Comparison of ENCODE assay signal across 1 cellular context in the genomic region with DNA sequence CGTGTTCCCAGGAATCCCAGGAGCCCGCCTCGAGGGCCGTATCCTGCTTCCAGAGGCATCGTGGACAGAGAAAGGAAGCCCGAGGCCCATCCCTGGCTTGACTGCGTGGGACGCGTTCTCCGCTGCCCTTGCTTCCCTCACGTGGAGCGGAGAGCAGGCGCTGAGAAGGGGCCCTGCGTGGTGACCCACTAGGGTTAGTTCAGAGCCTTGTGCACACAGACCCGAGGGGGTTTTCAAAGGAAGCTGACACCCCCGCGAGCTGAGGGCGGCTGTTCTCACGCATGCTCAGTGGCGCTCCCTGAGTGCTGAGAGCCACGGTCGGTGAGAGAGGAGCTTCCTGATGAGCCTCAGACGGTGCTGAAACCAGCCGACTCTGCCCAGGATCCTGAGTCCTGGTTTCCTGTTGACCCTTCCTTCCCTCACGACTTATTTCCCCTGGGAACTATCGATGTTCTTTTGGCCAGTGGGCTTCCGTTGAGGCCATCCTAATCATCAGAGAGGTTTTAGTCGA.
TF ChIP-seq lines count a peak whose summit lies in the region.

No MANE protein-coding gene starts in this region.

TF ChIP-seq in H1, 55 proteins besides CTCF, POLR2A, EP300 and RAD21 (continued from another document):
- TF ChIP-seq, protein P1, sequence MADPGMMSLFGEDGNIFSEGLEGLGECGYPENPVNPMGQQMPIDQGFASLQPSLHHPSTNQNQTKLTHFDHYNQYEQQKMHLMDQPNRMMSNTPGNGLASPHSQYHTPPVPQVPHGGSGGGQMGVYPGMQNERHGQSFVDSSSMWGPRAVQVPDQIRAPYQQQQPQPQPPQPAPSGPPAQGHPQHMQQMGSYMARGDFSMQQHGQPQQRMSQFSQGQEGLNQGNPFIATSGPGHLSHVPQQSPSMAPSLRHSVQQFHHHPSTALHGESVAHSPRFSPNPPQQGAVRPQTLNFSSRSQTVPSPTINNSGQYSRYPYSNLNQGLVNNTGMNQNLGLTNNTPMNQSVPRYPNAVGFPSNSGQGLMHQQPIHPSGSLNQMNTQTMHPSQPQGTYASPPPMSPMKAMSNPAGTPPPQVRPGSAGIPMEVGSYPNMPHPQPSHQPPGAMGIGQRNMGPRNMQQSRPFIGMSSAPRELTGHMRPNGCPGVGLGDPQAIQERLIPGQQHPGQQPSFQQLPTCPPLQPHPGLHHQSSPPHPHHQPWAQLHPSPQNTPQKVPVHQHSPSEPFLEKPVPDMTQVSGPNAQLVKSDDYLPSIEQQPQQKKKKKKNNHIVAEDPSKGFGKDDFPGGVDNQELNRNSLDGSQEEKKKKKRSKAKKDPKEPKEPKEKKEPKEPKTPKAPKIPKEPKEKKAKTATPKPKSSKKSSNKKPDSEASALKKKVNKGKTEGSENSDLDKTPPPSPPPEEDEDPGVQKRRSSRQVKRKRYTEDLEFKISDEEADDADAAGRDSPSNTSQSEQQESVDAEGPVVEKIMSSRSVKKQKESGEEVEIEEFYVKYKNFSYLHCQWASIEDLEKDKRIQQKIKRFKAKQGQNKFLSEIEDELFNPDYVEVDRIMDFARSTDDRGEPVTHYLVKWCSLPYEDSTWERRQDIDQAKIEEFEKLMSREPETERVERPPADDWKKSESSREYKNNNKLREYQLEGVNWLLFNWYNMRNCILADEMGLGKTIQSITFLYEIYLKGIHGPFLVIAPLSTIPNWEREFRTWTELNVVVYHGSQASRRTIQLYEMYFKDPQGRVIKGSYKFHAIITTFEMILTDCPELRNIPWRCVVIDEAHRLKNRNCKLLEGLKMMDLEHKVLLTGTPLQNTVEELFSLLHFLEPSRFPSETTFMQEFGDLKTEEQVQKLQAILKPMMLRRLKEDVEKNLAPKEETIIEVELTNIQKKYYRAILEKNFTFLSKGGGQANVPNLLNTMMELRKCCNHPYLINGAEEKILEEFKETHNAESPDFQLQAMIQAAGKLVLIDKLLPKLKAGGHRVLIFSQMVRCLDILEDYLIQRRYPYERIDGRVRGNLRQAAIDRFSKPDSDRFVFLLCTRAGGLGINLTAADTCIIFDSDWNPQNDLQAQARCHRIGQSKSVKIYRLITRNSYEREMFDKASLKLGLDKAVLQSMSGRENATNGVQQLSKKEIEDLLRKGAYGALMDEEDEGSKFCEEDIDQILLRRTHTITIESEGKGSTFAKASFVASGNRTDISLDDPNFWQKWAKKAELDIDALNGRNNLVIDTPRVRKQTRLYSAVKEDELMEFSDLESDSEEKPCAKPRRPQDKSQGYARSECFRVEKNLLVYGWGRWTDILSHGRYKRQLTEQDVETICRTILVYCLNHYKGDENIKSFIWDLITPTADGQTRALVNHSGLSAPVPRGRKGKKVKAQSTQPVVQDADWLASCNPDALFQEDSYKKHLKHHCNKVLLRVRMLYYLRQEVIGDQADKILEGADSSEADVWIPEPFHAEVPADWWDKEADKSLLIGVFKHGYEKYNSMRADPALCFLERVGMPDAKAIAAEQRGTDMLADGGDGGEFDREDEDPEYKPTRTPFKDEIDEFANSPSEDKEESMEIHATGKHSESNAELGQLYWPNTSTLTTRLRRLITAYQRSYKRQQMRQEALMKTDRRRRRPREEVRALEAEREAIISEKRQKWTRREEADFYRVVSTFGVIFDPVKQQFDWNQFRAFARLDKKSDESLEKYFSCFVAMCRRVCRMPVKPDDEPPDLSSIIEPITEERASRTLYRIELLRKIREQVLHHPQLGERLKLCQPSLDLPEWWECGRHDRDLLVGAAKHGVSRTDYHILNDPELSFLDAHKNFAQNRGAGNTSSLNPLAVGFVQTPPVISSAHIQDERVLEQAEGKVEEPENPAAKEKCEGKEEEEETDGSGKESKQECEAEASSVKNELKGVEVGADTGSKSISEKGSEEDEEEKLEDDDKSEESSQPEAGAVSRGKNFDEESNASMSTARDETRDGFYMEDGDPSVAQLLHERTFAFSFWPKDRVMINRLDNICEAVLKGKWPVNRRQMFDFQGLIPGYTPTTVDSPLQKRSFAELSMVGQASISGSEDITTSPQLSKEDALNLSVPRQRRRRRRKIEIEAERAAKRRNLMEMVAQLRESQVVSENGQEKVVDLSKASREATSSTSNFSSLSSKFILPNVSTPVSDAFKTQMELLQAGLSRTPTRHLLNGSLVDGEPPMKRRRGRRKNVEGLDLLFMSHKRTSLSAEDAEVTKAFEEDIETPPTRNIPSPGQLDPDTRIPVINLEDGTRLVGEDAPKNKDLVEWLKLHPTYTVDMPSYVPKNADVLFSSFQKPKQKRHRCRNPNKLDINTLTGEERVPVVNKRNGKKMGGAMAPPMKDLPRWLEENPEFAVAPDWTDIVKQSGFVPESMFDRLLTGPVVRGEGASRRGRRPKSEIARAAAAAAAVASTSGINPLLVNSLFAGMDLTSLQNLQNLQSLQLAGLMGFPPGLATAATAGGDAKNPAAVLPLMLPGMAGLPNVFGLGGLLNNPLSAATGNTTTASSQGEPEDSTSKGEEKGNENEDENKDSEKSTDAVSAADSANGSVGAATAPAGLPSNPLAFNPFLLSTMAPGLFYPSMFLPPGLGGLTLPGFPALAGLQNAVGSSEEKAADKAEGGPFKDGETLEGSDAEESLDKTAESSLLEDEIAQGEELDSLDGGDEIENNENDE (IDR thresholded peaks at IDR 0.05; ENCODE audit: insufficient replicate concordance, low read length) = no peak
- no peak for TF ChIP-seq RFX5 (IDR thresholded peaks at IDR 0.05; ENCODE audit: borderline replicate concordance, low read depth, low read length)
- TF ChIP-seq SP4 (IDR thresholded peaks at IDR 0.05; ENCODE audit: low read length) = no peak
- TF ChIP-seq CEBPB (IDR thresholded peaks at IDR 0.05; ENCODE audit: low read depth, low read length) = no peak
- TF ChIP-seq POU5F1 (IDR thresholded peaks at IDR 0.05; ENCODE audit: low read depth, low read length) = no peak
- no peak for TF ChIP-seq CBX8 (IDR thresholded peaks at IDR 0.05; ENCODE audit: borderline replicate concordance, low read depth, low read length)
- no peak for TF ChIP-seq JUN (IDR thresholded peaks at IDR 0.05; ENCODE audit: low read depth, low read length)
- no peak for TF ChIP-seq TEAD4 (IDR thresholded peaks at IDR 0.05; ENCODE audit: low read depth, low read length)
